In the genomic region with DNA sequence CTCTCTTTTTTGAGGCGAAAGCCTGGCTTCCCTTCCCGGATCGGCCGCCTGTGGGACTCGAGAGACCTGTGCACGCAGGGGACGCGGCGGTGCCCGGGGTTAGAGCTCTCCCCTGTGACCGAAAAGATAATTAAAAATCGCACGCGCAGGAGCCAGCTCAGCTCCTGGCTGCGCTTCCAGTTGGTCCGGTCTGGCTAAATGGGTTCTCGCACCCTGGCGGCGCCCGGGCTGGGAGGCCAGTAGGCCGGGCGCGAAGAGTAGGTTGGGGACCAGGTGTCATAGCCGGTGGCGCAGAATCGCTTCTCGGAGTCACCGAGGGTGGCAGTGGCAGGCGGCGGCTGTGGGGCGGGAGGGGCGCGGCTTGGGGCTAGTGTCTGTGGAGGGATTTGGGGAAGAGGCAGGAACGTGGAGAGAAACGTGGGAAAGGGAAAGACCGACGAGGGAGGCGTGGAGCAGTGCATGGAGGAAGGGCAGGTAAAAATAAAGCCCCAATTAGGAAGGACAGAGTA, we compare ENCODE assay signal across 7 cellular contexts. TPM values are rescaled to one million over a fixed set of nuclear protein-coding genes. Genes with fewer than 3 reads are reported as not detected.
DNase-seq lines count a peak whose midpoint lies in the region; ATAC-seq and TF ChIP-seq lines count a peak whose summit lies in the region.

No MANE protein-coding gene starts in this region.

- H3K4me1 ChIP-seq in osteoblast (ENCODE audit: insufficient read depth, low read length) (peaks cover 54% of the 10 kb centered on the region), transverse colon (peaks cover 0 to 44% (median 32%) of the 10 kb centered on the region in 4 donors)

- peak overlapping the region; percentile 99 for H3K4me3 ChIP-seq in fibroblast of villous mesenchyme (ENCODE audit: low read depth, low read length)
- H3K4me3 ChIP-seq in osteoblast (ENCODE audit: insufficient read depth, low read length), result peak overlapping the region; percentile 92
- H3K4me3 ChIP-seq in transverse colon, result peak overlapping the region in 3 of 4 donors; percentile 5 to 64 (median 46)

- H3K9me3 ChIP-seq in osteoblast (ENCODE audit: low read depth, low read length), result no peaks in the 10 kb centered on the region
- H3K9me3 ChIP-seq in transverse colon, result no peaks in the 10 kb centered on the region

- 6 to 7% methylated on average over 3 to 38 of the region's 38 CpGs for WGBS in transverse colon (ENCODE audit: low coverage in 1 of 2), 2 donors

- no peak for TF ChIP-seq EP300 in transverse colon (IDR thresholded peaks at IDR 0.05; ENCODE audit: low read depth)

- peak overlapping the region; percentile 66 for H2AFZ ChIP-seq in osteoblast (ENCODE audit: low read length)

- H3K27me3 ChIP-seq in osteoblast (ENCODE audit: insufficient read depth, low read length) (no peaks in the 10 kb centered on the region), transverse colon (peaks cover 97% of the 10 kb centered on the region)

- TF ChIP-seq POLR2A in transverse colon (IDR thresholded peaks at IDR 0.05), result peak; percentile 16

- intact Hi-C loops in transverse colon (cut with DNase I; ENCODE audit: low total_unique reads), result loop anchor here (5.0 kb wide), 2 partner anchors 42 to 293 kb away; a partner anchor contains a TSS

- TF ChIP-seq CTCF in fibroblast of villous mesenchyme (IDR thresholded peaks at IDR 0.05; ENCODE audit: insufficient read depth, low read depth, low read length) (peak; percentile 38), osteoblast (IDR thresholded peaks at IDR 0.05; ENCODE audit: extremely low read depth, low read depth, low read length) (no peak), transverse colon (IDR thresholded peaks at IDR 0.05) (peak; percentile 16 to 38 (median 30))

- no peaks in the 10 kb centered on the region for H3K36me3 ChIP-seq in osteoblast (ENCODE audit: insufficient read depth, low read length)
- no peaks in the 10 kb centered on the region for H3K36me3 ChIP-seq in transverse colon

- peak overlapping the region; percentile 91 for H3K4me2 ChIP-seq in osteoblast (ENCODE audit: insufficient read depth, low read length)

- no peaks in the 10 kb centered on the region for H4K20me1 ChIP-seq in osteoblast (ENCODE audit: insufficient read depth, low read length)

- DNase-seq in NCI-H82 treated with DMSO at 0.1 percent for 48 hours (lab: John Stamatoyannopoulos, UW; ENCODE audit: unreplicated experiment), result peak; percentile 37
- peak; percentile 81 to 82 for DNase-seq in activated T-cell treated with anti-CD3 and anti-CD28 coated beads, Interleukin-2, amount 50 U/mL, for 48 hours
- DNase-seq in fibroblast of villous mesenchyme (ENCODE audit: low read depth), result peak; percentile 76
- peak; percentile 81 for DNase-seq in osteoblast (ENCODE audit: insufficient read length, low spot score, missing footprints)
- DNase-seq in transverse colon, result peak; percentile 72

- peak overlapping the region; percentile 94 for H3K27ac ChIP-seq in osteoblast (ENCODE audit: low read depth, low read length)
- peak overlapping the region; percentile 77 to 85 (median 82) for H3K27ac ChIP-seq in transverse colon

- H3K79me2 ChIP-seq in osteoblast (ENCODE audit: insufficient read depth, low read length), result peaks cover 62% of the 10 kb centered on the region

- ATAC-seq in GM21786 (IDR thresholded peaks at IDR 0.05; ENCODE audit: unreplicated experiment) (peak; percentile 46), GM18861 (IDR thresholded peaks at IDR 0.05; ENCODE audit: unreplicated experiment) (no peak)

- in situ Hi-C loops in transverse colon (cut with MboI; ENCODE audit: low pct_ligation_motif_present in 1 of 4, low pct_unique_long_range_greater_than_20kb in 1 of 4, low sequenced_read_pairs in 3 of 4), result loop anchor here in 3 of 4 donors (10.0 to 25.0 kb wide), 3 partner anchors 295 to 765 kb away; no protein-coding TSS in a partner anchor

RNA-seq across cellular contexts. Expression of a gene that starts 41.9 kb away (rescaled TPM):
- total RNA-seq in fibroblast of villous mesenchyme (7.8 and 10.0 TPM in 2 replicates), osteoblast (4.7 TPM in 2 replicates), transverse colon (10 to 100 TPM in 1 of 4 donors, 1 to 10 TPM in 2, under 1 TPM in 1; 0.80 to 12.7 (median 3.0) TPM)

Comparison
In these comparisons a context has a peak if more than half of its experiments do, and no peak if none do; other contexts are left out.
1. H3K4me3 ChIP-seq: peak in every context shown above with its lines; median percentile 99 in fibroblast of villous mesenchyme; 92 in osteoblast; 46 in transverse colon.